14 cellular contexts compared by ENCODE assay signal in genomic region chr1:168708698-168709406, GRCh38. TPM values are rescaled to one million over a fixed set of nuclear protein-coding genes. Genes with fewer than 3 reads are reported as not detected.
A peak's percentile ranks its signal among the peaks of the same experiment; 100 is the strongest.
DNase-seq lines count a peak whose midpoint lies in the region; ATAC-seq and TF ChIP-seq lines count a peak whose summit lies in the region.
"Had no signal": no experiment of that assay in that cellular context is flagged by ENCODE, and none has a peak within 500 bp of the region (broad histone marks: within the 10 kb centered on the region; RNA-seq: fewer than 3 reads in every experiment).

No MANE protein-coding gene starts in this region.

- DNase-seq in HCEC 1CT (peak; percentile 17), body of pancreas (peak in 1 of 4 donors; percentile 32), ecto neural progenitor cell (ENCODE audit: low spot score) (no peak), pons (ENCODE audit: low spot score) (no peak)
- DNase-seq: NCI-H1930, NCI-H774 had no signal

- intact Hi-C loops in body of pancreas (cut with DNase I): no loop called here

- H3K36me3 ChIP-seq in body of pancreas (replicated peaks in 1 of 2; ENCODE audit: insufficient read depth in 1 of 2, low read depth in 2 of 2) (no peaks in the 10 kb centered on the region), mesodermal cell (ENCODE audit: control insufficient read depth, insufficient read depth, low read length) (no peaks in the 10 kb centered on the region), skeletal muscle tissue (ENCODE audit: control insufficient read depth in 3 of 3, insufficient read depth in 3 of 3, low read length in 3 of 3) (no peaks in the 10 kb centered on the region)
- H3K36me3 ChIP-seq: BLaER1 treated with 17β-estradiol and CSF1 and Interleukin-3, amounts not matched to agents 10 nM and 100 nM had no signal

- no peaks in the 10 kb centered on the region for H3K9me3 ChIP-seq in body of pancreas
- H3K9me3 ChIP-seq in mesodermal cell (ENCODE audit: control insufficient read depth, low read length): no peaks in the 10 kb centered on the region
- H3K9me3 ChIP-seq in skeletal muscle tissue (ENCODE audit: control insufficient read depth in 3 of 3, low read length in 3 of 3): no peaks in the 10 kb centered on the region
- H3K9me3 ChIP-seq: BLaER1 treated with 17β-estradiol and CSF1 and Interleukin-3, amounts not matched to agents 10 nM and 100 nM had no signal

- no peak for TF ChIP-seq POLR2A in body of pancreas (IDR thresholded peaks at IDR 0.05)

- H3K27ac ChIP-seq in body of pancreas: peak overlapping the region; percentile 14 to 81 (median 68)
- H3K27ac ChIP-seq in mesodermal cell (ENCODE audit: low read depth, low read length, severe bottlenecking): peak overlapping the region; percentile 36
- H3K27ac ChIP-seq in skeletal muscle tissue (ENCODE audit: low read depth, low read length): peak overlapping the region; percentile 10
- H3K27ac ChIP-seq: BLaER1 treated with 17β-estradiol and CSF1 and Interleukin-3, amounts not matched to agents 10 nM and 100 nM; HL-60 had no signal

- peaks cover 14% of the 10 kb centered on the region for H3K4me1 ChIP-seq in body of pancreas
- peaks cover 3% of the 10 kb centered on the region for H3K4me1 ChIP-seq in mesodermal cell (ENCODE audit: control insufficient read depth, insufficient read depth, low read length, poor library complexity, severe bottlenecking)
- peaks cover 3 to 14% (median 10%) of the 10 kb centered on the region in 3 donors for H3K4me1 ChIP-seq in skeletal muscle tissue (ENCODE audit: control insufficient read depth in 3 of 3, insufficient read depth in 3 of 3, low read length in 3 of 3)
- H3K4me1 ChIP-seq: BLaER1 treated with 17β-estradiol and CSF1 and Interleukin-3, amounts not matched to agents 10 nM and 100 nM had no signal

- no peak for TF ChIP-seq CTCF in body of pancreas (IDR thresholded peaks at IDR 0.05)

- ATAC-seq in body of pancreas (peak; percentile 64), GM18511 (IDR thresholded peaks at IDR 0.05; ENCODE audit: unreplicated experiment) (no peak), GM19463 (IDR thresholded peaks at IDR 0.05; ENCODE audit: unreplicated experiment) (no peak)
- ATAC-seq: left lobe of liver had no signal

- H3K9ac ChIP-seq in skeletal muscle tissue (ENCODE audit: low read depth in 1 of 3, low read length in 3 of 3): no peak overlapping the region
- H3K9ac ChIP-seq: BLaER1 treated with 17β-estradiol and CSF1 and Interleukin-3, amounts not matched to agents 10 nM and 100 nM had no signal

- H3K4me3 ChIP-seq in body of pancreas (no peak overlapping the region), mesodermal cell (ENCODE audit: extremely low read depth, insufficient read depth, low read length, poor library complexity, severe bottlenecking) (no peak overlapping the region), skeletal muscle tissue (ENCODE audit: low read length in 3 of 3) (no peak overlapping the region)
- H3K4me3 ChIP-seq: BLaER1 treated with 17β-estradiol and CSF1 and Interleukin-3, amounts not matched to agents 10 nM and 100 nM had no signal

- no peaks in the 10 kb centered on the region for H3K27me3 ChIP-seq in body of pancreas
- H3K27me3 ChIP-seq in skeletal muscle tissue (ENCODE audit: control insufficient read depth in 3 of 3, insufficient read depth in 3 of 3, low read length in 3 of 3): no peaks in the 10 kb centered on the region
- H3K27me3 ChIP-seq: BLaER1 treated with 17β-estradiol and CSF1 and Interleukin-3, amounts not matched to agents 10 nM and 100 nM had no signal

- 71 to 79% methylated on average over 1 of the region's 1 CpG for WGBS in body of pancreas, 2 donors
- 92% methylated on average over 1 of the region's 1 CpG; no CpG with 5 or more reads in 1 of the 2 experiments for WGBS in mesodermal cell (ENCODE audit: insufficient coverage in 2 of 2), 2 experiments

RNA-seq across cellular contexts. Expression of gene DPT, which starts 20.2 kb away (rescaled TPM):
- total RNA-seq in body of pancreas (10 to 100 TPM; 25.4 to 57.1 TPM), skeletal muscle tissue (74.6 TPM)
- not detected for polyA plus RNA-seq in mesodermal cell (2013, experiment 1 of 2)
- not detected for polyA plus RNA-seq in mesodermal cell (2013, experiment 2 of 2)
- total RNA-seq: H1 had no signal
- polyA plus RNA-seq: H1 had no signal

Comparison
In these comparisons a context has a peak if more than half of its experiments do, and no peak if none do; other contexts are left out.
1. H3K27ac ChIP-seq: peak in every context shown above with its lines; median percentile 68 in body of pancreas; 36 in mesodermal cell; 10 in skeletal muscle tissue.